In the genomic region with DNA sequence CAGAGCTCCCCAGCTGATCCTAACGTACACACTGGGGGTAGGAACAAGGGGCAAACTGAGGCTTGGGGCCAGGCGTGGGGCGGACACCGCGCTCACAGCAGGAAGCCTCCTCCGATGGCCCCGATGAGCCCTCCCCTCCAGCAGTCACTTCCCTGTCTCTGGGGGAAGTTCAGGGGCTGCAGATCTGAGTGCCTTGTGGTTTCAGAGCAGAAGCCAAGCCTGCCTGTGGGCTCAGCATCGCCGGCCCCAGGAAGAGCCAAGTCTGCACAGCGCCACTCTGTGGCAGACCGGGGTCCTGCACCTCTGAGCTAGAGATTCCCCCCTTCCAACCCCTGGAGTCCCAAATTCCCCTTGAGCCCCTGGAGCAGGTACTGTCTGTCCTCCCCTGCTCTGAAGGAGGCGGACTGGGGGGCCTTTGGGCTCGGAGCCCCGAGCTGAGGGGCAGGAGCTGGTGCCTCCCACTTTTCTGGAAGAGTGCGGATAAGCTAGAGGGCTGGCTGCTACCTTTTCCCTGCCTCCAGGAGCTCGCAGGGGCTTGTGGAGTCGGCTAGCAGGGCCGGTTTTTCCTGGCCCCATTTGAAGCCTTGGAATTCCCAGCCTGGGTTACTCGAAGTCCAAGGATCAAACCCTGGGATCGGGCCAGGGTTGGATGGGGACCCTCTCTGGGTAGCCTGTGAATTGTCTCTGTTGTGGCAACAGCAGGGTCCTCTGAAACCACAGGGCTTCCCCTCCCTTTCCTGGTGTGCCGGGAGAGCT, we compare ENCODE assay signal across 8 cellular contexts. TPM values are rescaled to one million over a fixed set of nuclear protein-coding genes. Genes with fewer than 3 reads are reported as not detected.
DNase-seq lines count a peak whose midpoint lies in the region; ATAC-seq and TF ChIP-seq lines count a peak whose summit lies in the region.

No MANE protein-coding gene starts in this region.

- H3K4me1 Mint-ChIP-seq in GM23338 = peaks cover 50% of the 10 kb centered on the region

- peaks cover 68% of the 10 kb centered on the region for H3K79me2 ChIP-seq in DOHH2 (ENCODE audit: control insufficient read depth, low read length)
- H3K79me2 ChIP-seq in GM23338 (replicated peaks; ENCODE audit: insufficient read depth) = peaks cover 76% of the 10 kb centered on the region

- ATAC-seq in GM23338 (peak; percentile 11), left colon (no peak)

- peaks cover 11% of the 10 kb centered on the region for H3K27me3 Mint-ChIP-seq in GM23338 (ENCODE audit: insufficient read depth, low read depth, poor library complexity)

- H3K9me2 ChIP-seq in DOHH2 (replicated peaks; ENCODE audit: control insufficient read depth, low read length) (no peaks in the 10 kb centered on the region), GM23338 (ENCODE audit: insufficient read depth) (no peaks in the 10 kb centered on the region)

- intact Hi-C loops in left colon (cut with DNase I, micrococcal nuclease) = no loop called here

- peak overlapping the region; percentile 44; the same call in 1 of the 2 replicates for H3K27ac Mint-ChIP-seq in GM23338

- H3F3A ChIP-seq in DOHH2 (ENCODE audit: control insufficient read depth, insufficient read depth) = peaks cover 10% of the 10 kb centered on the region
- H3F3A ChIP-seq in GM23338 (replicated peaks; ENCODE audit: low read depth) = peaks cover 8% of the 10 kb centered on the region

- peaks cover 44% of the 10 kb centered on the region for H3K4me1 ChIP-seq in DOHH2 (ENCODE audit: control insufficient read depth, low read length)
- H3K4me1 ChIP-seq in GM23338 (ENCODE audit: insufficient read depth) = peaks cover 33% of the 10 kb centered on the region

- H3K36me3 ChIP-seq in DOHH2 (ENCODE audit: control insufficient read depth, low read length) (peaks cover 16% of the 10 kb centered on the region), GM23338 (ENCODE audit: insufficient read depth) (no peaks in the 10 kb centered on the region)

- H3K27me3 ChIP-seq in DOHH2 (ENCODE audit: control insufficient read depth, low read length) (no peaks in the 10 kb centered on the region), GM23338 (ENCODE audit: insufficient read depth) (no peaks in the 10 kb centered on the region)

- H3K4me3 Mint-ChIP-seq in GM23338 = peak overlapping the region; percentile 76

- H3K4me3 ChIP-seq in DOHH2 (ENCODE audit: low read length) (peak overlapping the region; percentile 80), GM23338 (peak overlapping the region; percentile 84)

- DNase-seq in GM23338 (ENCODE audit: low spot score) (peak; percentile 93), NCI-H2107 (lab: John Stamatoyannopoulos, UW) (peak; percentile 73), cerebellum (ENCODE audit: low spot score) (peak; percentile 68), left colon (peak; percentile 83 to 86), GOT3 (lab: John Stamatoyannopoulos, UW) (no peak)
- peak; percentile 55 for DNase-seq in activated CD4-positive, alpha-beta T cell treated with anti-CD3 and anti-CD28 coated beads for 1 hour
- peak; percentile 76 for DNase-seq in stimulated activated CD4-positive, alpha-beta T cell treated with anti-CD3 and anti-CD28 coated beads, Interleukin-1b, Interleukin-23, amount 100 ng/mL, for 48 hours

- H3K9me3 ChIP-seq in DOHH2 (ENCODE audit: control insufficient read depth, insufficient read depth, low read length) = no peaks in the 10 kb centered on the region

- TF ChIP-seq CTCF in DOHH2 (IDR thresholded peaks at IDR 0.05; ENCODE audit: low read depth, low read length, poor library complexity, severe bottlenecking) (peak; percentile 98), GM23338 (conservative IDR thresholded peaks at IDR 0.05; ENCODE audit: low read depth in 2 of 2) (peak; percentile 86 to 87)

- H3K27ac ChIP-seq in DOHH2 (ENCODE audit: low read depth, low read length) = peak overlapping the region; percentile 38
- 0 out of 2 replicates have a peak overlapping the region, but pooled peaks have one; percentile 59 for H3K27ac ChIP-seq in GM23338 (ENCODE audit: low read depth)

- H3K9me3 Mint-ChIP-seq in GM23338 = no peaks in the 10 kb centered on the region

- H2AFZ ChIP-seq in GM23338 = no peak overlapping the region

- peaks cover 32% of the 10 kb centered on the region for H4K20me1 ChIP-seq in DOHH2 (ENCODE audit: control insufficient read depth, insufficient read depth, low read depth, low read length)
- peaks cover 54% of the 10 kb centered on the region for H4K20me1 ChIP-seq in GM23338 (replicated peaks; ENCODE audit: insufficient read depth)

- peaks cover 25% of the 10 kb centered on the region for H3K36me3 Mint-ChIP-seq in GM23338 (ENCODE audit: low read depth)

- peak overlapping the region; percentile 86 for H3K4me2 ChIP-seq in DOHH2 (ENCODE audit: low read length)
- H3K4me2 ChIP-seq in GM23338 = peak overlapping the region; percentile 98

TF ChIP-seq in GM23338, 12 proteins besides CTCF, POLR2A, EP300 and RAD21 (continues in another document):
- TF ChIP-seq CREB1 (CRISPR knock-in tag; IDR thresholded peaks at IDR 0.05; ENCODE audit: low read depth) = no peak
- no peak for TF ChIP-seq EZH2 (IDR thresholded peaks at IDR 0.05; ENCODE audit: low read depth, unreplicated experiment)
- no peak for TF ChIP-seq REST (IDR thresholded peaks at IDR 0.05; ENCODE audit: unreplicated experiment)
- no peak for TF ChIP-seq ZNF331 (CRISPR knock-in tag; IDR thresholded peaks at IDR 0.05; ENCODE audit: low read depth)
- no peak for TF ChIP-seq ZNF114 (CRISPR knock-in tag; IDR thresholded peaks at IDR 0.05)
- TF ChIP-seq EZH2phosphoT487 (IDR thresholded peaks at IDR 0.05; ENCODE audit: unreplicated experiment) = no peak
- TF ChIP-seq, protein P1, sequence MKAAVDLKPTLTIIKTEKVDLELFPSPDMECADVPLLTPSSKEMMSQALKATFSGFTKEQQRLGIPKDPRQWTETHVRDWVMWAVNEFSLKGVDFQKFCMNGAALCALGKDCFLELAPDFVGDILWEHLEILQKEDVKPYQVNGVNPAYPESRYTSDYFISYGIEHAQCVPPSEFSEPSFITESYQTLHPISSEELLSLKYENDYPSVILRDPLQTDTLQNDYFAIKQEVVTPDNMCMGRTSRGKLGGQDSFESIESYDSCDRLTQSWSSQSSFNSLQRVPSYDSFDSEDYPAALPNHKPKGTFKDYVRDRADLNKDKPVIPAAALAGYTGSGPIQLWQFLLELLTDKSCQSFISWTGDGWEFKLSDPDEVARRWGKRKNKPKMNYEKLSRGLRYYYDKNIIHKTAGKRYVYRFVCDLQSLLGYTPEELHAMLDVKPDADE (IDR thresholded peaks at IDR 0.05) = no peak
- TF ChIP-seq STAT1 (IDR thresholded peaks at IDR 0.05; ENCODE audit: unreplicated experiment) = no peak
- TF ChIP-seq JUNB (IDR thresholded peaks at IDR 0.05; ENCODE audit: unreplicated experiment) = no peak
- TF ChIP-seq POLR2AphosphoS5 (IDR thresholded peaks at IDR 0.05; ENCODE audit: low read depth) = no peak
- no peak for TF ChIP-seq NANOG (IDR thresholded peaks at IDR 0.05; ENCODE audit: borderline replicate concordance)

RNA-seq across cellular contexts. Expression of gene GSE1, which starts 2.9 kb away (rescaled TPM):
- 118 and 135 TPM in 2 replicates for total RNA-seq in GM23338 (2014; rRNA removed; shearing (Covaris generic))
- polyA plus RNA-seq in GM23338 (2016; fragmentation: Nextera tagmentation; extraction: Ambion mirVana) = 32.4 and 34.0 TPM in 2 replicates
- 45.9 TPM for total RNA-seq in cerebellum
- total RNA-seq in left colon = 100 to 1,000 TPM in 1 of 2 donors, 10 to 100 TPM in 1; 94.7 to 110 TPM
